Comparison of ENCODE assay signal across 7 cellular contexts in the genomic region with DNA sequence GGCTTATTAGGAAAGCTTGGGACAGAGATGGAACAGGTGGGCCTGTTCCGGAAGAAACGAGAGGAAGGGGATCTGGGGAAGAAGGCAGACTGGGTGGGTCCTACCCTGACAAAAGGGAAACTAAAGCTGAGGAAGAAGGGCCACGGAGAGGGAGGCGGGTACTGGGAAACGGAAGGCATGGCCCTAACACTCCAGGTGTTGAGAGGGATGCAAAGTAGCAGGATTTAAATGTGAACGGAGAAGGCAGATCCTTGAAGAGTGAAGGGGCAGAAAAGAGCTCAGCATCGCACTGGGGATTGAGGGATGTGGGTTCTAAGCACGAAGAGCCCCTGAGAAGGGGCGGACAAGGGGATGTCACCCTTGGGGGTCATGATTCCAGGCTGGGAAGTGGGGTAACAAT. TPM values are rescaled to one million over a fixed set of nuclear protein-coding genes. Genes with fewer than 3 reads are reported as not detected.
DNase-seq lines count a peak whose midpoint lies in the region; ATAC-seq and TF ChIP-seq lines count a peak whose summit lies in the region.

No MANE protein-coding gene starts in this region.

- no peaks in the 10 kb centered on the region for H3K4me1 ChIP-seq in endodermal cell (ENCODE audit: control insufficient read depth, insufficient read depth, low read length)

- H3K4me3 Mint-ChIP-seq in endodermal cell (peak overlapping the region; percentile 80), osteocyte (ENCODE audit: unreplicated experiment) (peak overlapping the region; percentile 90)

- no peak for TF ChIP-seq CTCF in GM12865 (IDR thresholded peaks at IDR 0.05; ENCODE audit: insufficient read depth, low read depth, low read length, missing control alignments)
- TF ChIP-seq CTCF in endodermal cell (conservative IDR thresholded peaks at IDR 0.05), result no peak
- no peak for TF ChIP-seq CTCF in osteocyte (IDR thresholded peaks at IDR 0.05)

- no peaks in the 10 kb centered on the region for H3K27me3 ChIP-seq in endodermal cell (ENCODE audit: control insufficient read depth, insufficient read depth, low read length, poor library complexity, severe bottlenecking)

- peak overlapping the region; percentile 53 for H3K27ac Mint-ChIP-seq in endodermal cell
- H3K27ac Mint-ChIP-seq in osteocyte (ENCODE audit: unreplicated experiment), result peak overlapping the region; percentile 53

- H3K36me3 Mint-ChIP-seq in endodermal cell (ENCODE audit: low read depth) (peaks cover 3% of the 10 kb centered on the region), osteocyte (ENCODE audit: unreplicated experiment) (peaks cover 7% of the 10 kb centered on the region)

- ATAC-seq in GM18517 (IDR thresholded peaks at IDR 0.05; ENCODE audit: unreplicated experiment), result no peak
- ATAC-seq in HG03571 (IDR thresholded peaks at IDR 0.05; ENCODE audit: unreplicated experiment), result no peak
- ATAC-seq in activated CD4-positive, CD25-positive, alpha-beta regulatory T cell treated with anti-CD3 and anti-CD28 coated beads, Interleukin-2, amount 50 U/mL, for 24 hours, result no peak

- H3K9ac ChIP-seq in endodermal cell (ENCODE audit: extremely low read depth, low read length, poor library complexity, severe bottlenecking), result peak overlapping the region; percentile 21

- DNase-seq in GM12865 (ENCODE audit: low read depth) (no peak), NCI-H748 (lab: John Stamatoyannopoulos, UW; ENCODE audit: unreplicated experiment) (peak; percentile 18), endodermal cell (peak; percentile 71), osteocyte (ENCODE audit: extremely low spot score, unreplicated experiment) (no peak)

- H3K9me3 ChIP-seq in endodermal cell (ENCODE audit: control insufficient read depth, low read length), result no peaks in the 10 kb centered on the region

- peaks cover 17% of the 10 kb centered on the region for H3K4me1 Mint-ChIP-seq in endodermal cell
- H3K4me1 Mint-ChIP-seq in osteocyte (ENCODE audit: unreplicated experiment), result peaks cover 30% of the 10 kb centered on the region

- H3K27ac ChIP-seq in endodermal cell (ENCODE audit: low read depth, low read length), result no peak overlapping the region

- H3K4me3 ChIP-seq in GM12865 (ENCODE audit: low read depth, low read length) (peak overlapping the region; percentile 65), endodermal cell (ENCODE audit: low read length) (peak overlapping the region; percentile 90)

- no peaks in the 10 kb centered on the region for H3K9me3 Mint-ChIP-seq in endodermal cell
- H3K9me3 Mint-ChIP-seq in osteocyte (ENCODE audit: unreplicated experiment), result no peaks in the 10 kb centered on the region

- H3K27me3 Mint-ChIP-seq in endodermal cell (ENCODE audit: insufficient read depth) (no peaks in the 10 kb centered on the region), osteocyte (ENCODE audit: unreplicated experiment) (no peaks in the 10 kb centered on the region)

- WGBS in endodermal cell (ENCODE audit: insufficient coverage in 1 of 2, insufficient read length in 1 of 2), 2 experiments, result 4 to 13% methylated on average over 7 to 9 of the region's 9 CpGs

- H3K36me3 ChIP-seq in endodermal cell (ENCODE audit: control insufficient read depth, insufficient read depth, low read length), result peaks cover 12% of the 10 kb centered on the region

RNA-seq across cellular contexts. Expression of a gene that starts 0.7 kb away (rescaled TPM):
- total RNA-seq in endodermal cell (10 to 100 TPM; 20.3 to 23.7 TPM), osteocyte (22.9 and 25.3 TPM in 2 replicates)
- 18.3 TPM for polyA plus RNA-seq in endodermal cell (2013, experiment 1 of 2)
- polyA plus RNA-seq in endodermal cell (2013, experiment 2 of 2), result 15.9 TPM

Comparison
In these comparisons a context has a peak if more than half of its experiments do, and no peak if none do; other contexts are left out.
1. DNase-seq: peak in NCI-H748 (single experiment) and endodermal cell (single experiment); none in GM12865 (single experiment) and osteocyte (single experiment).